ENCODE assay signal across 8 cellular contexts in genomic region chr14:23307146-23307447, GRCh38. TPM values are rescaled to one million over a fixed set of nuclear protein-coding genes. Genes with fewer than 3 reads are reported as not detected.
DNase-seq lines count a peak whose midpoint lies in the region; TF ChIP-seq lines count a peak whose summit lies in the region.

No MANE protein-coding gene starts in this region.

- TF ChIP-seq EP300 in neural cell (conservative IDR thresholded peaks at IDR 0.05; ENCODE audit: poor library complexity, severe bottlenecking), result no peak

- H3K9me3 ChIP-seq in NT2/D1 (ENCODE audit: insufficient read depth, low read length), result no peaks in the 10 kb centered on the region
- no peaks in the 10 kb centered on the region for H3K9me3 ChIP-seq in endodermal cell (ENCODE audit: control insufficient read depth, low read length)
- H3K9me3 ChIP-seq in neural cell (ENCODE audit: low read length), result no peaks in the 10 kb centered on the region

- H3K27me3 ChIP-seq in NT2/D1 (ENCODE audit: insufficient read depth, insufficient read length) (peaks cover 22% of the 10 kb centered on the region), endodermal cell (ENCODE audit: control insufficient read depth, insufficient read depth, low read length, poor library complexity, severe bottlenecking) (peaks cover 5% of the 10 kb centered on the region), neural cell (ENCODE audit: insufficient read depth, low read depth, low read length) (no peaks in the 10 kb centered on the region)

- peaks cover 7% of the 10 kb centered on the region for H3F3A ChIP-seq in neural cell (ENCODE audit: insufficient read depth, low read length, poor library complexity, severe bottlenecking)

- H3K9me3 Mint-ChIP-seq in endodermal cell, result no peaks in the 10 kb centered on the region

- H3K4me1 ChIP-seq in NT2/D1 (ENCODE audit: insufficient read depth, insufficient read length) (peaks cover 4% of the 10 kb centered on the region), endodermal cell (ENCODE audit: control insufficient read depth, insufficient read depth, low read length) (peaks cover 4% of the 10 kb centered on the region)

- peak overlapping the region; percentile 88 for H2AFZ ChIP-seq in neural cell (ENCODE audit: low read depth, low read length)

- TF ChIP-seq RAD21 in neural cell (conservative IDR thresholded peaks at IDR 0.05), result no peak

- H3K4me3 ChIP-seq in AG09309 (ENCODE audit: control insufficient read depth, low read depth, low read length) (peak overlapping the region; percentile 72), NT2/D1 (ENCODE audit: insufficient read length, low read depth) (peak overlapping the region; percentile 90), endodermal cell (ENCODE audit: low read length) (peak overlapping the region; percentile 97), neural cell (ENCODE audit: low read length) (peak overlapping the region; percentile 84)

- peaks cover 25% of the 10 kb centered on the region for H3K79me2 ChIP-seq in neural cell (replicated peaks; ENCODE audit: insufficient read depth, low read length)

- H3K9ac ChIP-seq in NT2/D1 (ENCODE audit: insufficient read length, low read depth), result peak overlapping the region; percentile 98
- H3K9ac ChIP-seq in endodermal cell (ENCODE audit: extremely low read depth, low read length, poor library complexity, severe bottlenecking), result peak overlapping the region; percentile 87
- peak overlapping the region; percentile 96 for H3K9ac ChIP-seq in neural cell (ENCODE audit: low read length)

- H3K9me2 ChIP-seq in neural cell (ENCODE audit: insufficient read depth, low read length), result no peaks in the 10 kb centered on the region

- H3K4me1 Mint-ChIP-seq in endodermal cell, result peaks cover 15% of the 10 kb centered on the region

- 8 to 10% methylated on average over 2 to 3 of the region's 3 CpGs for WGBS in endodermal cell (ENCODE audit: insufficient coverage in 1 of 2, insufficient read length in 1 of 2), 2 experiments

- DNase-seq in AG09309 (ENCODE audit: low read depth), result no peak
- DNase-seq in NT2/D1 (ENCODE audit: low read depth, low spot score), result no peak
- DNase-seq in endodermal cell, result no peak
- no peak for DNase-seq in stimulated activated CD4-positive, alpha-beta T cell treated with anti-CD3 and anti-CD28 coated beads, Interleukin-2, amount 100 ng/mL, for 24 hours
- DNase-seq in SKM-1 (lab: John Stamatoyannopoulos, UW; ENCODE audit: unreplicated experiment), result no peak
- DNase-seq in GM10266 (ENCODE audit: extremely low spot score), result no peak
- DNase-seq in stimulated activated CD4-positive, alpha-beta T cell treated with anti-CD3 and anti-CD28 coated beads, Interleukin-4, amount 100 ng/mL, for 1 hour, result no peak

- peak overlapping the region; percentile 92 for H3K4me2 ChIP-seq in neural cell (ENCODE audit: low read length)

- peak overlapping the region; percentile 92 for H3K4me3 Mint-ChIP-seq in endodermal cell

- peaks cover 13% of the 10 kb centered on the region for H3K27me3 Mint-ChIP-seq in endodermal cell (ENCODE audit: insufficient read depth)

- TF ChIP-seq CTCF in AG09309 (IDR thresholded peaks at IDR 0.05; ENCODE audit: control insufficient read depth, insufficient read depth, low read depth, low read length, missing control alignments) (no peak), endodermal cell (conservative IDR thresholded peaks at IDR 0.05) (no peak), neural cell (IDR thresholded peaks at IDR 0.05; ENCODE audit: poor library complexity, severe bottlenecking) (no peak), GM10266 (IDR thresholded peaks at IDR 0.05; ENCODE audit: control insufficient read depth, insufficient read depth, low read depth, missing control alignments) (no peak)

- H3K27ac ChIP-seq in endodermal cell (ENCODE audit: low read depth, low read length) (peak overlapping the region; percentile 55), neural cell (ENCODE audit: low read length) (peak overlapping the region; percentile 84)

- H3K27ac Mint-ChIP-seq in endodermal cell, result peak overlapping the region; percentile 97

- H4K20me1 ChIP-seq in neural cell (ENCODE audit: insufficient read depth), result no peaks in the 10 kb centered on the region

- H3K36me3 ChIP-seq in NT2/D1 (ENCODE audit: insufficient read depth, insufficient read length, low read length) (peaks cover 47% of the 10 kb centered on the region), endodermal cell (ENCODE audit: control insufficient read depth, insufficient read depth, low read length) (peaks cover 39% of the 10 kb centered on the region), neural cell (ENCODE audit: insufficient read depth, low read length) (no peaks in the 10 kb centered on the region)

- peaks cover 37% of the 10 kb centered on the region for H3K36me3 Mint-ChIP-seq in endodermal cell (ENCODE audit: low read depth)

TF ChIP-seq in neural cell, 6 proteins besides CTCF, POLR2A, EP300 and RAD21:
- TF ChIP-seq SMC3 (conservative IDR thresholded peaks at IDR 0.05; ENCODE audit: poor library complexity) (no peak), MXI1 (conservative IDR thresholded peaks at IDR 0.05; ENCODE audit: poor library complexity, severe bottlenecking) (no peak), EZH2 (IDR thresholded peaks at IDR 0.05; ENCODE audit: borderline replicate concordance, insufficient read depth, low read length, poor library complexity, severe bottlenecking) (no peak), REST (IDR thresholded peaks at IDR 0.05; ENCODE audit: borderline replicate concordance) (peak; percentile 5), TAF1 (IDR thresholded peaks at IDR 0.05; ENCODE audit: low read depth) (no peak)

RNA-seq across cellular contexts. Expression of gene BCL2L2, which starts 0.5 kb away (rescaled TPM):
- 10 to 100 TPM; 21.9 to 29.5 TPM for total RNA-seq in endodermal cell
- 20.2 TPM for polyA plus RNA-seq in endodermal cell (2013, experiment 1 of 2)
- 15.5 TPM for polyA plus RNA-seq in endodermal cell (2013, experiment 2 of 2)
- polyA plus RNA-seq in neural cell, result 35.8 and 50.8 TPM in 2 replicates
- polyA minus RNA-seq in neural cell, result 16.8 and 24.8 TPM in 2 replicates

RNA-seq across cellular contexts. Expression of gene PPP1R3E, which starts 4.4 kb away (rescaled TPM):
- total RNA-seq in endodermal cell, result 1 to 10 TPM; 5.7 to 6.5 TPM
- 9.8 TPM for polyA plus RNA-seq in endodermal cell (2013, experiment 1 of 2)
- 9.6 TPM for polyA plus RNA-seq in endodermal cell (2013, experiment 2 of 2)
- polyA plus RNA-seq in neural cell, result 16.1 and 17.2 TPM in 2 replicates
- 11.7 and 13.9 TPM in 2 replicates for polyA minus RNA-seq in neural cell

RNA-seq across cellular contexts. Expression of gene PABPN1, which starts 14.2 kb away (rescaled TPM):
- 100 to 1,000 TPM; 293 TPM for total RNA-seq in endodermal cell
- polyA plus RNA-seq in endodermal cell (2013, experiment 1 of 2), result 295 TPM
- 251 TPM for polyA plus RNA-seq in endodermal cell (2013, experiment 2 of 2)
- polyA plus RNA-seq in neural cell, result 431 and 532 TPM in 2 replicates
- 80.8 and 103 TPM in 2 replicates for polyA minus RNA-seq in neural cell

RNA-seq across cellular contexts. Expression of gene HOMEZ, which starts 21.2 kb away (rescaled TPM):
- total RNA-seq in endodermal cell, result 10 to 100 TPM; 23.8 to 32.0 TPM
- 16.6 TPM for polyA plus RNA-seq in endodermal cell (2013, experiment 1 of 2)
- 15.4 TPM for polyA plus RNA-seq in endodermal cell (2013, experiment 2 of 2)
- 4.4 and 6.6 TPM in 2 replicates for polyA plus RNA-seq in neural cell
- polyA minus RNA-seq in neural cell, result 9.0 and 9.4 TPM in 2 replicates

RNA-seq across cellular contexts. Expression of gene SLC22A17, which starts 45.6 kb away (rescaled TPM):
- 10 to 100 TPM; 49.9 to 89.0 TPM for total RNA-seq in endodermal cell
- 90.3 TPM for polyA plus RNA-seq in endodermal cell (2013, experiment 1 of 2)
- 82.1 TPM for polyA plus RNA-seq in endodermal cell (2013, experiment 2 of 2)
- polyA plus RNA-seq in neural cell, result 182 and 201 TPM in 2 replicates
- polyA minus RNA-seq in neural cell, result 136 and 168 TPM in 2 replicates
